In the genomic region with DNA sequence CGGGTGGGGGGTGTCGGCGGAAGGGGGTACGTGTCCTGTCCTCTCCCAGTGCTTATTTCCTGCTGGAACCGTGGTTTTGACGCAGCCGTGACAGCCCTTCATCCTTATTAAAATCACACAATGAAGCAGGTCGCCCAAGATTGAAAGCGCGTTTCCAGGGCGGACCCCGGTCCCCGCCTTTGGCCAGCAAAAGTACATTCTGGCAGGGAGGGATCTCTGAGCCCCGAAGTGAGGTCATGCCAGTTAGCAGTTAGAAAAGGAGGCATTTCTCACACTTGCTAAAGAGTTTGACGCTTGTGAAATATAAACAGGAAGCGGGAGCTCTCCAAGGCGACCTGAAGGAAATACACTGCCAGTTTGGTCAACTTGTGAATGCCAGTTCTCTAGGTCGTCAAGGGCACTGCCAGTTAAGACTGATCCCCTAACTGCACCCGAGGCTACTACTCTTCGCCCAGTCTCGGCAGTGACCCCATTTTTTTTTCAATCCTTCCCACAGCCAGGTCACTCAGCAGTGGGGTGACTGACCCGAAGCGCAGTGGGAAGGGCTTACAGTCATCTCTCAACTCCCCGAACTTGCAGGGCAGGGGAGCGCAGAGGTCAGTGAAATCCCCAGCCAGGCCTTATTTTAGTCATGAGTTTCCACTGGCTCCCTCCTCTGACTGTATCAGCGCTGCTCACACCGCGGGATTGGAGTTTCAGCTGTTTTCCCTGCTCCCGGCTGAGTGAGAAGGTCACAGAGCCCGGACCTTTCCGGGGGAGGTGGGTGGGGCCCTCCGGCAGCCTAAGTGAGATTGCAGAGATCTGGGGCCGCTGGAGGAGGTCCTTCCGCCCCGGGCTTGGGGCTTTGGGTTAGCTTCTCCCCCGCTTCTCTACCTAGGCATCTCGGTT, we compare ENCODE assay signal across 8 cellular contexts. TPM values are rescaled to one million over a fixed set of nuclear protein-coding genes. Genes with fewer than 3 reads are reported as not detected.
A peak's percentile ranks its signal among the peaks of the same experiment; 100 is the strongest.
DNase-seq lines count a peak whose midpoint lies in the region; ATAC-seq and TF ChIP-seq lines count a peak whose summit lies in the region.

No MANE protein-coding gene starts in this region.

- no peaks in the 10 kb centered on the region for H3K9me3 ChIP-seq in heart left ventricle
- H3K9me3 ChIP-seq in vagina, result no peaks in the 10 kb centered on the region

- no peaks in the 10 kb centered on the region for H3K9me3 Mint-ChIP-seq in activated naive CD8-positive, alpha-beta T cell treated with anti-CD3 and anti-CD28 coated beads, Interleukin-2, amount 50 U/mL, for 24 hours

- peak overlapping the region; percentile 97 for H3K27ac Mint-ChIP-seq in activated naive CD8-positive, alpha-beta T cell treated with anti-CD3 and anti-CD28 coated beads, Interleukin-2, amount 50 U/mL, for 24 hours

- intact Hi-C loops in heart left ventricle (cut with DNase I) (loop anchor here in 7 of 10 donors (1.0 to 5.0 kb wide), 8 partner anchors 150 to 256 kb away; no protein-coding TSS in a partner anchor), vagina (cut with DNase I) (loop anchor here (5.0 kb wide), 1 partner anchor 235 kb away; no protein-coding TSS in a partner anchor)

- H3K27me3 Mint-ChIP-seq in activated naive CD8-positive, alpha-beta T cell treated with anti-CD3 and anti-CD28 coated beads, Interleukin-2, amount 50 U/mL, for 24 hours, result no peaks in the 10 kb centered on the region

- H3K4me3 ChIP-seq in heart left ventricle (peak overlapping the region; percentile 25 to 100 (median 92)), vagina (peak overlapping the region; percentile 76 to 92)

- TF ChIP-seq CTCF in heart left ventricle (IDR thresholded peaks at IDR 0.05), result peak in 5 of 12 donors; percentile 14 to 41 (median 24)
- no peak for TF ChIP-seq CTCF in vagina (IDR thresholded peaks at IDR 0.05)

- peak; percentile 38 for ATAC-seq in GM19035 (IDR thresholded peaks at IDR 0.05; ENCODE audit: unreplicated experiment)
- ATAC-seq in HG03175 (IDR thresholded peaks at IDR 0.05; ENCODE audit: unreplicated experiment), result peak; percentile 41
- peak; percentile 37 for ATAC-seq in activated naive CD8-positive, alpha-beta T cell treated with anti-CD3 and anti-CD28 coated beads, Interleukin-2, amount 50 U/mL, for 24 hours
- peak; percentile 37 to 60 (median 50) for ATAC-seq in heart left ventricle

- H3K36me3 ChIP-seq in heart left ventricle (peaks cover 0 to 16% (median 9%) of the 10 kb centered on the region in 9 donors), vagina (no peaks in the 10 kb centered on the region)

- 17 to 29% (median 23%) methylated on average over 36 to 37 of the region's 37 CpGs for WGBS in heart left ventricle, 4 donors

- DNase-seq in AG08396 (ENCODE audit: low spot score), result peak; percentile 60
- DNase-seq in SIG-M5 treated with dmso at 0.1 percent for 504 hours (lab: John Stamatoyannopoulos, UW; ENCODE audit: unreplicated experiment), result peak; percentile 93
- DNase-seq in activated naive CD8-positive, alpha-beta T cell treated with anti-CD3 and anti-CD28 coated beads, Interleukin-2, amount 50 U/mL, for 24 hours, result peak; percentile 87
- DNase-seq in heart left ventricle, result peak; percentile 91 to 95 (median 94)
- DNase-seq in pons (ENCODE audit: low spot score), result peak; percentile 67
- DNase-seq in vagina (ENCODE audit: extremely low spot score in 2 of 2), result peak in 1 of 2 donors; percentile 95

- peak overlapping the region; percentile 95 to 100 (median 100) for H3K27ac ChIP-seq in heart left ventricle
- H3K27ac ChIP-seq in vagina, result peak overlapping the region; percentile 98

- H3K4me1 Mint-ChIP-seq in activated naive CD8-positive, alpha-beta T cell treated with anti-CD3 and anti-CD28 coated beads, Interleukin-2, amount 50 U/mL, for 24 hours, result peaks cover 51% of the 10 kb centered on the region

- H3K27me3 ChIP-seq in heart left ventricle (no peaks in the 10 kb centered on the region), vagina (no peaks in the 10 kb centered on the region)

- H3K4me1 ChIP-seq in heart left ventricle (peaks cover 0 to 38% (median 20%) of the 10 kb centered on the region in 12 donors), vagina (peaks cover 39% of the 10 kb centered on the region)

- TF ChIP-seq POLR2A in heart left ventricle (IDR thresholded peaks at IDR 0.05), result peak in 1 of 2 donors; percentile 11
- TF ChIP-seq POLR2A in vagina (IDR thresholded peaks at IDR 0.05), result no peak

- H3K36me3 Mint-ChIP-seq in activated naive CD8-positive, alpha-beta T cell treated with anti-CD3 and anti-CD28 coated beads, Interleukin-2, amount 50 U/mL, for 24 hours (ENCODE audit: low read depth), result peaks cover 30% of the 10 kb centered on the region

- peak overlapping the region; percentile 95 for H3K4me3 Mint-ChIP-seq in activated naive CD8-positive, alpha-beta T cell treated with anti-CD3 and anti-CD28 coated beads, Interleukin-2, amount 50 U/mL, for 24 hours

RNA-seq across cellular contexts. Expression of a gene that starts 2.0 kb away (rescaled TPM):
- total RNA-seq in heart left ventricle, result 100 to 1,000 TPM in 1 of 9 donors, 10 to 100 TPM in 7, 1 to 10 TPM in 1; 8.5 to 109 (median 37.4) TPM
- polyA plus RNA-seq in heart left ventricle, result 10 to 100 TPM; 10.7 to 12.5 TPM
- 347 TPM for total RNA-seq in vagina
